ENCODE assay signal across 9 cellular contexts in the genomic region with DNA sequence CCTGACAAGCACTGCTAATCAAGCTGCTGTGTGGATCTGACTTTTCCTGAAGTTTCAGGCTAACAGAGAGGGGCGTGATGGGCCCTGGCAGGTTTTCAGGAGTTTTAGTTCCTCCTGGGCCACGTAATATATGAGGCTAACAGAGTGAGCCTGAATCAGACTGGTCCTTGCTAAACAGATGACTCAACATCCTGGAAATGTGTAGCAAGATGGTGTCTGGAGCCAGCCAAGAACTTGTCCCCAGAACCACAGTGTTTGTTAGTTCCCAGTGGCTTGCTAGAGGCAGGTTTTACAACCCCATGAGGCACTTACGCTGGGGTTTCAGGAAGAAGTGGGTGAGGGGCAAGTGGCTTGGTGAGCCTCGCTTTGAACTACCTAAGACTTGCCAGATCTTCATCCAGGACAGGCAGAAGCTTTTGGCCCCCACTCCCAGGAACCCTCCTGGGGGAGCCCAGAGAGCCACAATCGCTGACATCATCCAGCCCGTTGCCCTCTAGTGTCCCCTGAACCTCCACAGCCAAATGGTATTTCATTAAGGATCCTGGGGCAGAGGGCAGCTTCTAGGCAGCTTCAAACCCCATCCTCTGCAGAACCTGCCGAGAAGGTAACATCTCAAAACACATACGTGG. TPM values are rescaled to one million over a fixed set of nuclear protein-coding genes. Genes with fewer than 3 reads are reported as not detected.
DNase-seq lines count a peak whose midpoint lies in the region; ATAC-seq and TF ChIP-seq lines count a peak whose summit lies in the region.
"Had no signal": no experiment of that assay in that cellular context is flagged by ENCODE, and none has a peak within 500 bp of the region (broad histone marks: within the 10 kb centered on the region; RNA-seq: fewer than 3 reads in every experiment).

No MANE protein-coding gene starts in this region.

- TF ChIP-seq POLR2A in ovary (IDR thresholded peaks at IDR 0.05) = no peak

- peaks cover 7% of the 10 kb centered on the region for H3K4me1 ChIP-seq in ovary (ENCODE audit: insufficient read depth)

- H3K27ac ChIP-seq in ovary = peak overlapping the region in 1 of 2 donors; percentile 33

- no peaks in the 10 kb centered on the region for H3K9me3 ChIP-seq in ovary

- TF ChIP-seq EP300 in ovary (IDR thresholded peaks at IDR 0.05) = peak; percentile 74

- DNase-seq in A172 (ENCODE audit: low spot score) (peak; percentile 96), HCEC 1CT (peak; percentile 99), T1000 (lab: John Stamatoyannopoulos, UW) (peak; percentile 56), fibroblast of villous mesenchyme (ENCODE audit: low read depth) (peak; percentile 99), ovary (peak; percentile 62 to 85 (median 62)), NCI-H524 (lab: John Stamatoyannopoulos, UW) (no peak)

- H3K4me3 ChIP-seq in fibroblast of villous mesenchyme (ENCODE audit: low read depth, low read length) (peak overlapping the region; percentile 32), ovary (no peak overlapping the region)

- TF ChIP-seq CTCF in fibroblast of villous mesenchyme (IDR thresholded peaks at IDR 0.05; ENCODE audit: insufficient read depth, low read depth, low read length) (no peak), ovary (IDR thresholded peaks at IDR 0.05) (no peak)

- no peak for ATAC-seq in GM18868 (IDR thresholded peaks at IDR 0.05; ENCODE audit: unreplicated experiment)
- ATAC-seq in HG03442 (IDR thresholded peaks at IDR 0.05; ENCODE audit: unreplicated experiment) = no peak

- intact Hi-C loops in ovary (cut with DNase I) = loop anchor here in 2 of 4 donors (10.0 kb wide), 3 partner anchors 175 to 265 kb away; a partner anchor contains a TSS

- H3K36me3 ChIP-seq in ovary = no peaks in the 10 kb centered on the region

- no peaks in the 10 kb centered on the region for H3K27me3 ChIP-seq in ovary

- WGBS in ovary, 3 donors = 60 to 64% (median 62%) methylated on average over 8 of the region's 8 CpGs

RNA-seq across cellular contexts. Expression of a gene that starts 15.9 kb away (rescaled TPM):
- total RNA-seq in A172 (2014; rRNA removed; shearing (Covaris generic)) = 5.2 and 6.6 TPM in 2 replicates
- under 0.01 TPM in 1 of 2 replicates, not detected in the other for total RNA-seq in fibroblast of villous mesenchyme
- total RNA-seq in ovary = 1 to 10 TPM in 6 of 7 donors, under 1 TPM in 1; 0.34 to 3.5 (median 1.6) TPM
- 1 to 10 TPM in 1 of 2 donors, under 1 TPM in 1; 0.32 to 2.5 TPM for polyA plus RNA-seq in ovary
- total RNA-seq: subcutaneous adipose tissue had no signal

RNA-seq across cellular contexts. Expression of a gene that starts 55.7 kb away (rescaled TPM):
- 49.0 and 51.0 TPM in 2 replicates for total RNA-seq in A172 (2014; rRNA removed; shearing (Covaris generic))
- total RNA-seq in fibroblast of villous mesenchyme (53.5 and 60.5 TPM in 2 replicates), ovary (10 to 100 TPM; 17.9 to 34.1 (median 28.7) TPM)
- 10 to 100 TPM in 1 of 2 donors, 1 to 10 TPM in 1; 5.2 to 17.2 TPM for polyA plus RNA-seq in ovary

Comparison
In these comparisons a context has a peak if more than half of its experiments do, and no peak if none do; other contexts are left out.
1. DNase-seq: peak in A172 (single experiment), HCEC 1CT (single experiment), T1000 (single experiment), fibroblast of villous mesenchyme (single experiment) and ovary (5 of 5); none in NCI-H524 (0 of 2).